In the genomic region with DNA sequence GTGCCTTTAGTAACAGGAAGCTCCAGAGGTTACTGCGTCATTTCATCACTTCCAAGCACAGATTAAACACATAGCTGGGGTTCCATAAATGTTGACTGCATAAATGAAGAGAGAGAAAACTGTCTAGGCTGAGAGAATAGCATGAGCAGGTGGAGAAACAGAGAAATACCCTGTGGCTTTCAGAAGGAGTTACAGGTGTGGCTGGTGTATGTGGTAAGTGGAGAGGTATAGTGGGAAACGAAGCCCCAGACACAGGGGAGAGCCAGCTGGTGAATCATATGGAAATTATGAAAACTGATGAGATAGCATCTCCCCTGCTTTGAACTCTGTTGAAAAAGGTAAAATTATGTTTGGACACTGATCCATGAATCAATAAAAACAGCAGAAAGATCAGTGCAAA, we compare ENCODE assay signal across 25 cellular contexts.
DNase-seq lines count a peak whose midpoint lies in the region; ATAC-seq and TF ChIP-seq lines count a peak whose summit lies in the region.
"Had no signal": no experiment of that assay in that cellular context is flagged by ENCODE, and none has a peak within 500 bp of the region (broad histone marks: within the 10 kb centered on the region; RNA-seq: fewer than 3 reads in every experiment).

No MANE protein-coding gene starts in this region.

- peak in 2 of 3 experiments; percentile 39 to 68 for DNase-seq in NCI-H1417 (lab: John Stamatoyannopoulos, UW)
- no peak for DNase-seq in NCI-H1417 treated with DMSO at 0.1 percent for 48 hours (lab: John Stamatoyannopoulos, UW)
- DNase-seq in MM.1S = peak; percentile 76
- DNase-seq in NCI-H526 (lab: John Stamatoyannopoulos, UW) = peak; percentile 38 to 51
- peak; percentile 59 to 63 for DNase-seq in SHP77 (lab: John Stamatoyannopoulos, UW)
- DNase-seq in activated CD4-positive, alpha-beta T cell treated with anti-CD3 and anti-CD28 coated beads, Interleukin-2, amount 10 ng/mL, durations not matched to agents 7 days and 5 days = no peak
- no peak for DNase-seq in left ventricle myocardium superior
- DNase-seq: CD4-positive, CD25-positive, alpha-beta regulatory T cell; DMS79; EL; GDM1; GOT3; HFFc6; KBM-7; MG63; NCI-H1436 treated with DMSO at 0.1 percent for 48 hours; NCI-H2171 treated with DMSO at 0.1 percent for 48 hours; NCI-H446; NCI-H82; SJCRH30; T-helper 2 cell had no signal

- H3K4me1 Mint-ChIP-seq in activated CD4-positive, alpha-beta T cell treated with anti-CD3 and anti-CD28 coated beads, Interleukin-2, amount 10 ng/mL, durations not matched to agents 7 days and 5 days = no peaks in the 10 kb centered on the region
- H3K4me1 Mint-ChIP-seq: CD4-positive, CD25-positive, alpha-beta regulatory T cell had no signal

- POLR2A ChIA-PET in activated CD4-positive, alpha-beta T cell treated with anti-CD3 and anti-CD28 coated beads, Interleukin-2, amount 10 ng/mL, durations not matched to agents 7 days and 5 days (lab: Charles Lee) = no interaction called here

- H3K36me3 Mint-ChIP-seq in activated CD4-positive, alpha-beta T cell treated with anti-CD3 and anti-CD28 coated beads, Interleukin-2, amount 10 ng/mL, durations not matched to agents 7 days and 5 days (ENCODE audit: low read depth) = no peaks in the 10 kb centered on the region
- H3K36me3 Mint-ChIP-seq: CD4-positive, CD25-positive, alpha-beta regulatory T cell had no signal

- no peak for TF ChIP-seq CTCF in MM.1S (IDR thresholded peaks at IDR 0.05; ENCODE audit: low read length)

- H3K79me2 ChIP-seq in MM.1S (ENCODE audit: low read length) = no peaks in the 10 kb centered on the region

- no peaks in the 10 kb centered on the region for H4K20me1 ChIP-seq in MM.1S (ENCODE audit: insufficient read depth, low read length)
- H4K20me1 ChIP-seq: BLaER1 had no signal

- H2AFZ ChIP-seq in MM.1S (ENCODE audit: low read length) = 0 out of 2 replicates have a peak overlapping the region, but pooled peaks have one; percentile 28

- H3K27me3 Mint-ChIP-seq in activated CD4-positive, alpha-beta T cell treated with anti-CD3 and anti-CD28 coated beads, Interleukin-2, amount 10 ng/mL, durations not matched to agents 7 days and 5 days = no peaks in the 10 kb centered on the region
- H3K27me3 Mint-ChIP-seq: CD4-positive, CD25-positive, alpha-beta regulatory T cell had no signal

- no peaks in the 10 kb centered on the region for H3K9me3 ChIP-seq in MM.1S (replicated peaks; ENCODE audit: insufficient read depth, low read length)
- H3K9me3 ChIP-seq: BLaER1, HAP-1, MG63, SJCRH30 had no signal

- peaks cover 23% of the 10 kb centered on the region for H3K4me1 ChIP-seq in MM.1S (ENCODE audit: low read length)
- H3K4me1 ChIP-seq: BLaER1, HAP-1 had no signal

- no peaks in the 10 kb centered on the region for H3K36me3 ChIP-seq in MM.1S (replicated peaks; ENCODE audit: insufficient read depth, low read length)
- H3K36me3 ChIP-seq: BLaER1, HAP-1, MG63, SJCRH30 had no signal

- peak overlapping the region; percentile 35 for H3K4me2 ChIP-seq in MM.1S (ENCODE audit: low read depth, low read length)
- H3K4me2 ChIP-seq: BLaER1 had no signal

- H3K9ac ChIP-seq in MM.1S (ENCODE audit: low read length) = no peak overlapping the region
- H3K9ac ChIP-seq: BLaER1 had no signal

- H3K27ac Mint-ChIP-seq in activated CD4-positive, alpha-beta T cell treated with anti-CD3 and anti-CD28 coated beads, Interleukin-2, amount 10 ng/mL, durations not matched to agents 7 days and 5 days = no peak overlapping the region
- H3K27ac Mint-ChIP-seq: CD4-positive, CD25-positive, alpha-beta regulatory T cell; HFFc6 had no signal

- H3K27ac ChIP-seq in MM.1S (ENCODE audit: low read length) = peak overlapping the region; percentile 67; the same call in 1 of the 2 replicates
- H3K27ac ChIP-seq: BLaER1, SJCRH30 had no signal

- CTCF ChIA-PET in activated CD4-positive, alpha-beta T cell treated with anti-CD3 and anti-CD28 coated beads, Interleukin-2, amount 10 ng/mL, durations not matched to agents 7 days and 5 days (lab: Charles Lee) = no interaction called here

- no peak for ATAC-seq in left ventricle myocardium superior
- ATAC-seq: GM12878, SK-N-SH treated with all-trans-retinoic acid at 6 μM for 48 hours had no signal

- H3K4me3 ChIP-seq in MM.1S (ENCODE audit: low read length) = peak overlapping the region; percentile 15; the same call in 1 of the 2 replicates
- H3K4me3 ChIP-seq: BLaER1, GM12878, HAP-1, MG63, SJCRH30 had no signal

- no peaks in the 10 kb centered on the region for H3K9me3 Mint-ChIP-seq in activated CD4-positive, alpha-beta T cell treated with anti-CD3 and anti-CD28 coated beads, Interleukin-2, amount 10 ng/mL, durations not matched to agents 7 days and 5 days

- no peak overlapping the region for H3K4me3 Mint-ChIP-seq in activated CD4-positive, alpha-beta T cell treated with anti-CD3 and anti-CD28 coated beads, Interleukin-2, amount 10 ng/mL, durations not matched to agents 7 days and 5 days
- H3K4me3 Mint-ChIP-seq: CD4-positive, CD25-positive, alpha-beta regulatory T cell; HFFc6 had no signal

- H3F3A ChIP-seq in MM.1S (ENCODE audit: insufficient read depth, low read length) = peaks cover 23% of the 10 kb centered on the region

- no peaks in the 10 kb centered on the region for H3K9me2 ChIP-seq in MM.1S (replicated peaks; ENCODE audit: insufficient read depth, low read length)

- intact Hi-C loops in left ventricle myocardium superior (cut with micrococcal nuclease) = no loop called here

- no peaks in the 10 kb centered on the region for H3K27me3 ChIP-seq in MM.1S (replicated peaks; ENCODE audit: insufficient read depth, low read length)
- H3K27me3 ChIP-seq: BLaER1, MG63, SJCRH30 had no signal

Comparison
In these comparisons a context has a peak if more than half of its experiments do, and no peak if none do; other contexts are left out.
1. DNase-seq: peak in NCI-H1417 (2 of 3), MM.1S (single experiment), NCI-H526 (2 of 2) and SHP77 (2 of 2); none in NCI-H1417 treated with DMSO at 0.1 percent for 48 hours (single experiment), activated CD4-positive, alpha-beta T cell treated with anti-CD3 and anti-CD28 coated beads, Interleukin-2, amount 10 ng/mL, durations not matched to agents 7 days and 5 days (single experiment) and left ventricle myocardium superior (single experiment).